Comparison of ENCODE assay signal across 8 cellular contexts in genomic region chr19:38648789-38649304, GRCh38. TPM values are rescaled to one million over a fixed set of nuclear protein-coding genes. Genes with fewer than 3 reads are reported as not detected.
DNase-seq lines count a peak whose midpoint lies in the region; ATAC-seq, FAIRE-seq and TF ChIP-seq lines count a peak whose summit lies in the region.

No MANE protein-coding gene starts in this region.

- POLR2A ChIA-PET in A549 (lab: Yijun Ruan, JAX), result interaction anchor here (1.0 to 4.1 kb wide), 11 partner anchors 9 to 200 kb away, joined by 3 to 61 read pairs (median 9); partner anchors contain the start of gene EIF3K

- H3K4me3 ChIP-seq in A549 (peak overlapping the region; percentile 85), HUES48 (ENCODE audit: low read depth, low read length) (peak overlapping the region; percentile 98), breast epithelium (peak overlapping the region; percentile 95 to 100 (median 95)), mucosa of descending colon (peak overlapping the region; percentile 98)

- H3K4me1 ChIP-seq in A549 (peaks cover 51% of the 10 kb centered on the region), HUES48 (ENCODE audit: control insufficient read depth, insufficient read depth, low read length) (peaks cover 41% of the 10 kb centered on the region), breast epithelium (peaks cover 4 to 28% of the 10 kb centered on the region in 2 donors), mucosa of descending colon (ENCODE audit: low read depth) (peaks cover 50% of the 10 kb centered on the region)

- H3K4me2 ChIP-seq in A549, result peak overlapping the region; percentile 83

- no peak for TF ChIP-seq RAD21 in A549 (conservative IDR thresholded peaks at IDR 0.05 in 1 of 2, IDR thresholded peaks at IDR 0.05 in 1 of 2)

- H3K27ac ChIP-seq in A549 (peak overlapping the region; percentile 87 to 91), HUES48 (ENCODE audit: low read depth, low read length) (no peak overlapping the region), breast epithelium (peak overlapping the region; percentile 98 to 99)

- no peaks in the 10 kb centered on the region for H3K27me3 ChIP-seq in HUES48 (ENCODE audit: control insufficient read depth, insufficient read depth, low read length)
- H3K27me3 ChIP-seq in breast epithelium, result no peaks in the 10 kb centered on the region

- no peak for TF ChIP-seq EP300 in A549 (IDR thresholded peaks at IDR 0.05)

- TF ChIP-seq POLR2A in A549 (IDR thresholded peaks at IDR 0.05; ENCODE audit: low read length) (no peak), breast epithelium (IDR thresholded peaks at IDR 0.05) (no peak)

- H3K9ac ChIP-seq in HUES48 (ENCODE audit: low read depth, low read length), result peak overlapping the region; percentile 94

- TF ChIP-seq CTCF in A549 (IDR thresholded peaks at IDR 0.05) (0 out of 3 replicates have a peak, but pooled peaks have one; percentile 6), breast epithelium (IDR thresholded peaks at IDR 0.05) (no peak), mucosa of descending colon (IDR thresholded peaks at IDR 0.05) (no peak)

- CTCF ChIA-PET in A549 (lab: Yijun Ruan, JAX), result interaction anchor here (0.7 to 10.0 kb wide), 16 partner anchors 9 to 281 kb away, joined by 3 to 157 read pairs (median 6); partner anchors contain the start of genes FAM98C, MRPS12 and SARS2

- 1% methylated on average over 11 of the region's 12 CpGs for WGBS in A549 (ENCODE audit: missing lambda C conversion rate)

- FAIRE-seq in A549 (lab: Jason Lieb, UNC), result no peak

- H3K9me3 ChIP-seq in A549 (no peaks in the 10 kb centered on the region), HUES48 (ENCODE audit: control insufficient read depth, insufficient read depth, low read length) (no peaks in the 10 kb centered on the region), breast epithelium (no peaks in the 10 kb centered on the region), mucosa of descending colon (no peaks in the 10 kb centered on the region)

- DNase-seq in A549 (ENCODE audit: low read depth in 1 of 2, low spot score in 1 of 2), result no peak
- DNase-seq in breast epithelium (ENCODE audit: low spot score in 2 of 2), result no peak
- DNase-seq in mucosa of descending colon, result peak in 2 of 3 donors; percentile 31
- no peak for DNase-seq in left lobe of liver (ENCODE audit: low spot score)
- DNase-seq in KG1 (lab: John Stamatoyannopoulos, UW), result no peak
- no peak for DNase-seq in NK-92 (lab: John Stamatoyannopoulos, UW; ENCODE audit: unreplicated experiment)

- intact Hi-C loops in breast epithelium (cut with DNase I; ENCODE audit: low total_unique reads) (loop anchor here (5.0 kb wide), 1 partner anchor 198 kb away; the partner anchor contains the start of gene HNRNPL), mucosa of descending colon (cut with DNase I, micrococcal nuclease) (no loop called here)

- ATAC-seq in A549 (no peak), mucosa of descending colon (no peak), left lobe of liver (no peak), GM19467 (IDR thresholded peaks at IDR 0.05; ENCODE audit: unreplicated experiment) (no peak)

- no peaks in the 10 kb centered on the region for H3K36me3 ChIP-seq in HUES48 (ENCODE audit: control insufficient read depth, insufficient read depth, low read length)
- no peaks in the 10 kb centered on the region for H3K36me3 ChIP-seq in breast epithelium
- H3K36me3 ChIP-seq in mucosa of descending colon (ENCODE audit: low read depth), result no peaks in the 10 kb centered on the region

TF ChIP-seq in A549, 52 proteins besides CTCF, POLR2A, EP300 and RAD21:
- TF ChIP-seq USF2 (IDR thresholded peaks at IDR 0.05), result no peak
- TF ChIP-seq PBX3 (IDR thresholded peaks at IDR 0.05), result 0 out of 2 replicates have a peak, but pooled peaks have one; percentile 72
- 0 out of 2 replicates have a peak, but pooled peaks have one; percentile 34 for TF ChIP-seq FOSB (CRISPR knock-in tag; IDR thresholded peaks at IDR 0.05)
TF ChIP-seq in A549: peak in this region for 2.

RNA-seq across cellular contexts. Expression of gene ACTN4, which starts 1.4 kb away (rescaled TPM):
- polyA plus RNA-seq in A549 (2011; rRNA removed) (605 and 614 TPM in 2 replicates), A549 (2017; fragmentation: RNase III; extraction: RNeasy Plus Mini Kit Qiagen cat#74134 plus additional on column Dnase treatment) (967 to 1,087 TPM (median 1,011 TPM) in 3 replicates)
- polyA plus RNA-seq in A549 (2012; cell fraction: cytosol; rRNA removed), result 1,005 and 1,074 TPM in 2 replicates
- polyA plus RNA-seq in A549 (2012; cell fraction: nucleus; rRNA removed), result 3,482 and 4,263 TPM in 2 replicates
- 488 and 611 TPM in 2 replicates for polyA minus RNA-seq in A549 (2011; rRNA and poly(A)+ RNA removed)
- total RNA-seq in breast epithelium (100 to 1,000 TPM; 182 to 296 (median 269) TPM), mucosa of descending colon (1,000 to 10,000 TPM in 2 of 3 donors, 100 to 1,000 TPM in 1; 566 to 1,080 (median 1,014) TPM), left lobe of liver (156 TPM)

RNA-seq across cellular contexts. Expression of gene EIF3K, which starts 29.9 kb away (rescaled TPM):
- polyA plus RNA-seq in A549 (2011; rRNA removed) (419 and 491 TPM in 2 replicates), A549 (2017; fragmentation: RNase III; extraction: RNeasy Plus Mini Kit Qiagen cat#74134 plus additional on column Dnase treatment) (910 to 1,057 TPM (median 937 TPM) in 3 replicates)
- 1,849 and 2,120 TPM in 2 replicates for polyA plus RNA-seq in A549 (2012; cell fraction: cytosol; rRNA removed)
- polyA plus RNA-seq in A549 (2012; cell fraction: nucleus; rRNA removed), result 1,703 and 2,003 TPM in 2 replicates
- 774 and 844 TPM in 2 replicates for polyA minus RNA-seq in A549 (2011; rRNA and poly(A)+ RNA removed)
- total RNA-seq in breast epithelium (100 to 1,000 TPM; 401 to 562 (median 420) TPM), mucosa of descending colon (100 to 1,000 TPM; 338 to 393 (median 350) TPM), left lobe of liver (106 TPM)

RNA-seq across cellular contexts. Expression of gene MAP4K1, which starts 31.1 kb away (rescaled TPM):
- polyA plus RNA-seq in A549 (2011; rRNA removed) (0.78 and 1.2 TPM in 2 replicates), A549 (2017; fragmentation: RNase III; extraction: RNeasy Plus Mini Kit Qiagen cat#74134 plus additional on column Dnase treatment) (1.3 to 2.6 TPM (median 2.1 TPM) in 3 replicates)
- 1.4 TPM in 2 replicates for polyA plus RNA-seq in A549 (2012; cell fraction: cytosol; rRNA removed)
- polyA plus RNA-seq in A549 (2012; cell fraction: nucleus; rRNA removed), result 7.0 and 8.1 TPM in 2 replicates
- 0.33 and 0.44 TPM in 2 replicates for polyA minus RNA-seq in A549 (2011; rRNA and poly(A)+ RNA removed)
- total RNA-seq in breast epithelium (1 to 10 TPM; 2.5 to 9.3 (median 3.6) TPM), mucosa of descending colon (10 to 100 TPM in 1 of 3 donors, 1 to 10 TPM in 2; 6.9 to 10.6 (median 7.4) TPM), left lobe of liver (3.5 TPM)

Comparison
In these comparisons a context has a peak if more than half of its experiments do, and no peak if none do; other contexts are left out.
1. DNase-seq: peak in mucosa of descending colon (2 of 3); none in A549 (0 of 2), breast epithelium (0 of 2), left lobe of liver (single experiment), KG1 (single experiment) and NK-92 (single experiment).
2. Peak in every context shown above with its lines, with median percentiles within 50 percentile points of each other: H3K4me3 ChIP-seq.